ENCODE assay signal across 8 cellular contexts in genomic region chr1:202619023-202619411, GRCh38.
A peak's percentile ranks its signal among the peaks of the same experiment; 100 is the strongest.
DNase-seq lines count a peak whose midpoint lies in the region; ATAC-seq, FAIRE-seq and TF ChIP-seq lines count a peak whose summit lies in the region.
"Not testable (repeated sequence)": the region's sequence is repeated elsewhere in the genome, so short reads cannot be mapped to it uniquely, and the experiment has no call there.

No MANE protein-coding gene starts in this region.

- H3K27me3 ChIP-seq in BE2C; astrocyte (ENCODE audit: insufficient read depth, low read length); stomach smooth muscle (ENCODE audit: control insufficient read depth in 1 of 2, insufficient read depth in 2 of 2, low read length in 2 of 2): not testable (repeated sequence)

- H3K79me2 ChIP-seq in astrocyte (ENCODE audit: insufficient read depth, low read length) = not testable (repeated sequence)

- H3K27me3 Mint-ChIP-seq in astrocyte (ENCODE audit: low read depth, unreplicated experiment) = peaks cover 29% of the 10 kb centered on the region
- H3K27me3 Mint-ChIP-seq in mesothelial cell of epicardium (ENCODE audit: low read depth); progenitor cell of endocrine pancreas: not testable (repeated sequence)

- not testable (repeated sequence) for H3K36me3 ChIP-seq in BE2C; astrocyte (ENCODE audit: insufficient read depth, low read length); stomach smooth muscle (ENCODE audit: control insufficient read depth in 2 of 2, insufficient read depth in 2 of 2, low read length in 2 of 2)

- H3K4me1 Mint-ChIP-seq in astrocyte (ENCODE audit: low read depth, unreplicated experiment) (peaks cover 58% of the 10 kb centered on the region), mesothelial cell of epicardium (peaks cover 43% of the 10 kb centered on the region), progenitor cell of endocrine pancreas (ENCODE audit: low read depth) (peaks cover 24% of the 10 kb centered on the region)

- ATAC-seq in left cardiac atrium = peak; percentile 59 to 61

- intact Hi-C loops in left cardiac atrium (cut with DNase I) = not testable (repeated sequence)

- not testable (repeated sequence) for H3K9me3 ChIP-seq in BE2C; astrocyte (ENCODE audit: insufficient read depth, low read depth, low read length); stomach smooth muscle (ENCODE audit: control insufficient read depth in 2 of 2, low read length in 2 of 2)

- TF ChIP-seq CTCF in BE2C (IDR thresholded peaks at IDR 0.05; ENCODE audit: low read depth, low read length); astrocyte (IDR thresholded peaks at IDR 0.05; ENCODE audit: insufficient read depth, low read depth, low read length); fibroblast of mammary gland (conservative IDR thresholded peaks at IDR 0.05; ENCODE audit: control insufficient read depth, insufficient read depth, low read depth, low read length); mesothelial cell of epicardium (IDR thresholded peaks at IDR 0.05; ENCODE audit: unreplicated experiment); progenitor cell of endocrine pancreas (IDR thresholded peaks at IDR 0.05; ENCODE audit: unreplicated experiment): not testable (repeated sequence)

- not testable (repeated sequence) for H3K9ac ChIP-seq in astrocyte (ENCODE audit: low read length); stomach smooth muscle (ENCODE audit: low read length in 2 of 2)

- peaks cover 14% of the 10 kb centered on the region for H3K4me1 ChIP-seq in BE2C
- H3K4me1 ChIP-seq in astrocyte (ENCODE audit: insufficient read depth, low read length) = peaks cover 49% of the 10 kb centered on the region
- peaks cover 30% of the 10 kb centered on the region for H3K4me1 ChIP-seq in stomach smooth muscle (ENCODE audit: control insufficient read depth, insufficient read depth, low read length)

- H2AFZ ChIP-seq in astrocyte (ENCODE audit: low read depth, low read length) = not testable (repeated sequence)

- not testable (repeated sequence) for H4K20me1 ChIP-seq in astrocyte (ENCODE audit: insufficient read depth, low read length)

- not testable (repeated sequence) for H3K9me3 Mint-ChIP-seq in astrocyte (ENCODE audit: unreplicated experiment); mesothelial cell of epicardium; progenitor cell of endocrine pancreas (ENCODE audit: low read depth)

- not testable (repeated sequence) for FAIRE-seq in astrocyte (lab: Jason Lieb, UNC)

- H3K27ac Mint-ChIP-seq in astrocyte (ENCODE audit: unreplicated experiment) = not testable (repeated sequence)
- peak overlapping the region; percentile 36 for H3K27ac Mint-ChIP-seq in mesothelial cell of epicardium
- peak overlapping the region; percentile 56 for H3K27ac Mint-ChIP-seq in progenitor cell of endocrine pancreas

- H3K4me2 ChIP-seq in astrocyte (ENCODE audit: low read length) = peak overlapping the region; percentile 68

- H3K27ac ChIP-seq in astrocyte (ENCODE audit: low read depth, low read length) (peak overlapping the region; percentile 14), stomach smooth muscle (ENCODE audit: low read length) (peak overlapping the region; percentile 18)

- DNase-seq in BE2C (peak; percentile 45), NCI-H82 (lab: John Stamatoyannopoulos, UW) (peak; percentile 38), astrocyte (ENCODE audit: low read depth) (peak; percentile 37), fibroblast of mammary gland (ENCODE audit: low read depth) (peak; percentile 18), left cardiac atrium (peak; percentile 46)
- DNase-seq in mesothelial cell of epicardium (ENCODE audit: low spot score in 2 of 2, unreplicated experiment in 2 of 2); progenitor cell of endocrine pancreas (ENCODE audit: low spot score, unreplicated experiment): not testable (repeated sequence)

- not testable (repeated sequence) for H3K36me3 Mint-ChIP-seq in astrocyte (ENCODE audit: low read depth, unreplicated experiment); mesothelial cell of epicardium; progenitor cell of endocrine pancreas (ENCODE audit: insufficient read depth)

- not testable (repeated sequence) for H3K4me3 ChIP-seq in BE2C (ENCODE audit: low read depth, low read length); astrocyte (ENCODE audit: insufficient read depth, low read depth, low read length); fibroblast of mammary gland (ENCODE audit: control insufficient read depth, low read depth, low read length)
- peak overlapping the region in 1 of 2 donors; percentile 35 for H3K4me3 ChIP-seq in stomach smooth muscle (ENCODE audit: low read length in 2 of 2)

- not testable (repeated sequence) for H3K4me3 Mint-ChIP-seq in astrocyte (ENCODE audit: unreplicated experiment); mesothelial cell of epicardium; progenitor cell of endocrine pancreas (ENCODE audit: low read depth)
